ENCODE assay signal across 13 cellular contexts in genomic region chr2:201196803-201197202, GRCh38. TPM values are rescaled to one million over a fixed set of nuclear protein-coding genes. Genes with fewer than 3 reads are reported as not detected.
DNase-seq lines count a peak whose midpoint lies in the region; ATAC-seq and TF ChIP-seq lines count a peak whose summit lies in the region.
"Had no signal": no experiment of that assay in that cellular context is flagged by ENCODE, and none has a peak within 500 bp of the region (broad histone marks: within the 10 kb centered on the region; RNA-seq: fewer than 3 reads in every experiment).

No MANE protein-coding gene starts in this region.

- ATAC-seq in activated CD8-positive, alpha-beta memory T cell treated with anti-CD3 and anti-CD28 coated beads, Interleukin-2, amount 10 ng/mL, durations not matched to agents 7 days and 5 days, result no peak
- ATAC-seq in CD4-positive, CD25-positive, alpha-beta regulatory T cell (ENCODE audit: low read depth in 2 of 2), result no peak
- ATAC-seq in upper lobe of right lung, result no peak

- peak overlapping the region; percentile 29 for H3K27ac Mint-ChIP-seq in activated CD8-positive, alpha-beta memory T cell treated with anti-CD3 and anti-CD28 coated beads, Interleukin-2, amount 10 ng/mL, durations not matched to agents 7 days and 5 days
- peak overlapping the region in 2 of 3 donors; percentile 45 to 89 for H3K27ac Mint-ChIP-seq in CD4-positive, CD25-positive, alpha-beta regulatory T cell
- H3K27ac Mint-ChIP-seq in immature natural killer cell, result peak overlapping the region; percentile 87 to 98 (median 93)

- H3K36me3 ChIP-seq in CD4-positive, CD25-positive, alpha-beta regulatory T cell (ENCODE audit: control insufficient read depth, insufficient read depth, low read length), result peaks cover 12% of the 10 kb centered on the region
- peaks cover 0 to 43% of the 10 kb centered on the region in 2 experiments; a peak in 1 of 3 replicates for H3K36me3 ChIP-seq in HEK293 (ENCODE audit: control insufficient read depth in 2 of 2, insufficient read depth in 1 of 2, low read length in 2 of 2)
- peaks cover 66% of the 10 kb centered on the region for H3K36me3 ChIP-seq in upper lobe of right lung

- no peaks in the 10 kb centered on the region for H3K27me3 Mint-ChIP-seq in activated CD8-positive, alpha-beta memory T cell treated with anti-CD3 and anti-CD28 coated beads, Interleukin-2, amount 10 ng/mL, durations not matched to agents 7 days and 5 days
- no peaks in the 10 kb centered on the region for H3K27me3 Mint-ChIP-seq in CD4-positive, CD25-positive, alpha-beta regulatory T cell
- peaks cover 0 to 5% (median 0%) of the 10 kb centered on the region in 3 donors for H3K27me3 Mint-ChIP-seq in immature natural killer cell (ENCODE audit: low read depth in 3 of 3)

- H3K4me3 Mint-ChIP-seq in activated CD8-positive, alpha-beta memory T cell treated with anti-CD3 and anti-CD28 coated beads, Interleukin-2, amount 10 ng/mL, durations not matched to agents 7 days and 5 days, result no peak overlapping the region
- no peak overlapping the region for H3K4me3 Mint-ChIP-seq in CD4-positive, CD25-positive, alpha-beta regulatory T cell
- peak overlapping the region; percentile 30 to 79 (median 69) for H3K4me3 Mint-ChIP-seq in immature natural killer cell

- H3K27me3 ChIP-seq in CD4-positive, CD25-positive, alpha-beta regulatory T cell (ENCODE audit: control insufficient read depth, insufficient read depth, low read length), result no peaks in the 10 kb centered on the region
- H3K27me3 ChIP-seq in upper lobe of right lung, result no peaks in the 10 kb centered on the region
- H3K27me3 ChIP-seq: BLaER1 treated with 17β-estradiol and CSF1 and Interleukin-3, amounts not matched to agents 10 nM and 100 nM had no signal

- H3K9me3 Mint-ChIP-seq in activated CD8-positive, alpha-beta memory T cell treated with anti-CD3 and anti-CD28 coated beads, Interleukin-2, amount 10 ng/mL, durations not matched to agents 7 days and 5 days (ENCODE audit: low read depth), result no peaks in the 10 kb centered on the region
- peaks cover 0 to 4% (median 0%) of the 10 kb centered on the region in 7 donors for H3K9me3 Mint-ChIP-seq in CD4-positive, CD25-positive, alpha-beta regulatory T cell
- H3K9me3 Mint-ChIP-seq in immature natural killer cell, result no peaks in the 10 kb centered on the region

- H3K4me1 ChIP-seq in CD4-positive, CD25-positive, alpha-beta regulatory T cell (ENCODE audit: control insufficient read depth, insufficient read depth, low read length, poor library complexity, severe bottlenecking), result peaks cover 39% of the 10 kb centered on the region
- H3K4me1 ChIP-seq in HEK293 (ENCODE audit: control insufficient read depth, insufficient read depth, low read length) (no peaks in the 10 kb centered on the region), upper lobe of right lung (peaks cover 9% of the 10 kb centered on the region)

- intact Hi-C loops in upper lobe of right lung (cut with DNase I), result no loop called here

- no peak overlapping the region for H3K27ac ChIP-seq in CD4-positive, CD25-positive, alpha-beta regulatory T cell (ENCODE audit: insufficient read depth, low read length, poor library complexity, severe bottlenecking)
- H3K27ac ChIP-seq in HEK293 (ENCODE audit: extremely low read depth, low read depth, low read length) (no peak overlapping the region), upper lobe of right lung (no peak overlapping the region)
- H3K27ac ChIP-seq: GM23248 had no signal

- H3K9me3 ChIP-seq in CD4-positive, CD25-positive, alpha-beta regulatory T cell (ENCODE audit: control insufficient read depth in 2 of 2, low read length in 2 of 2), result no peaks in the 10 kb centered on the region
- H3K9me3 ChIP-seq in HEK293 (ENCODE audit: control insufficient read depth, insufficient read depth, low read depth, low read length) (no peaks in the 10 kb centered on the region), upper lobe of right lung (no peaks in the 10 kb centered on the region)

- CTCF ChIA-PET in activated CD8-positive, alpha-beta memory T cell treated with anti-CD3 and anti-CD28 coated beads, Interleukin-2, amount 10 ng/mL, durations not matched to agents 7 days and 5 days (lab: Charles Lee), result interaction anchor here (3.1 to 7.4 kb wide), 2 partner anchors 20 to 36 kb away, joined by 13 to 75 read pairs; no protein-coding TSS in a partner anchor
- CTCF ChIA-PET in HEK293 (lab: Yijun Ruan, JAX), result interaction anchor here (0.9 to 1.7 kb wide), 5 partner anchors 14 to 233 kb away, joined by 3 to 10 read pairs (median 5); partner anchors contain the start of genes CASP10 and ORC2

- POLR2A ChIA-PET in HEK293 (lab: Yijun Ruan, JAX), result interaction anchor here (0.6 kb wide), 1 partner anchor 244 kb away, joined by 5 read pairs; no protein-coding TSS in a partner anchor

- peaks cover 61% of the 10 kb centered on the region for H3K36me3 Mint-ChIP-seq in activated CD8-positive, alpha-beta memory T cell treated with anti-CD3 and anti-CD28 coated beads, Interleukin-2, amount 10 ng/mL, durations not matched to agents 7 days and 5 days
- H3K36me3 Mint-ChIP-seq in CD4-positive, CD25-positive, alpha-beta regulatory T cell, result peaks cover 34% of the 10 kb centered on the region
- peaks cover 35 to 54% (median 40%) of the 10 kb centered on the region in 3 donors for H3K36me3 Mint-ChIP-seq in immature natural killer cell

- TF ChIP-seq CTCF in HEK293 (tag by site-specific recombination; IDR thresholded peaks at IDR 0.05), result no peak
- TF ChIP-seq CTCF in upper lobe of right lung (IDR thresholded peaks at IDR 0.05), result no peak

- peaks cover 52% of the 10 kb centered on the region for H3K4me1 Mint-ChIP-seq in activated CD8-positive, alpha-beta memory T cell treated with anti-CD3 and anti-CD28 coated beads, Interleukin-2, amount 10 ng/mL, durations not matched to agents 7 days and 5 days
- H3K4me1 Mint-ChIP-seq in CD4-positive, CD25-positive, alpha-beta regulatory T cell, result peaks cover 21 to 53% (median 42%) of the 10 kb centered on the region in 4 donors
- peaks cover 71 to 89% of the 10 kb centered on the region in 2 donors for H3K4me1 Mint-ChIP-seq in immature natural killer cell

- no peak overlapping the region for H3K4me3 ChIP-seq in CD4-positive, CD25-positive, alpha-beta regulatory T cell (ENCODE audit: low read depth, low read length)
- H3K4me3 ChIP-seq in HEK293 (ENCODE audit: low read depth, low read length) (no peak overlapping the region), upper lobe of right lung (no peak overlapping the region)
- H3K4me3 ChIP-seq: BLaER1 treated with 17β-estradiol and CSF1 and Interleukin-3, amounts not matched to agents 10 nM and 100 nM; GM23248 had no signal

- no peak for DNase-seq in activated CD8-positive, alpha-beta memory T cell treated with anti-CD3 and anti-CD28 coated beads, Interleukin-2, amount 10 ng/mL, durations not matched to agents 7 days and 5 days
- DNase-seq in activated CD8-positive, alpha-beta memory T cell treated with anti-CD3 and anti-CD28 coated beads for 24 hours, result no peak
- no peak for DNase-seq in CD4-positive, CD25-positive, alpha-beta regulatory T cell
- DNase-seq in immature natural killer cell, result no peak
- DNase-seq in upper lobe of right lung, result no peak
- no peak for DNase-seq in KG1 (lab: John Stamatoyannopoulos, UW)
- DNase-seq in kidney tubule cell (ENCODE audit: low spot score), result no peak
- DNase-seq: 8988T, ACHN, GM23248, IMR-90 had no signal

TF ChIP-seq in HEK293, 187 proteins besides CTCF, POLR2A, EP300 and RAD21:
- TF ChIP-seq ZNF146 (tag by site-specific recombination; IDR thresholded peaks at IDR 0.05) (peak; percentile 54), ZNF664 (tag by site-specific recombination; IDR thresholded peaks at IDR 0.05) (0 out of 2 replicates have a peak, but pooled peaks have one; percentile 31), ZNF394 (tag by site-specific recombination; IDR thresholded peaks at IDR 0.05; ENCODE audit: borderline replicate concordance) (no peak), ZBTB26 (tag by site-specific recombination; optimal IDR thresholded peaks at IDR 0.05) (no peak), ZIC2 (tag by site-specific recombination; IDR thresholded peaks at IDR 0.05) (no peak), ZNF76 (tag by site-specific recombination; IDR thresholded peaks at IDR 0.05; ENCODE audit: borderline replicate concordance, low read depth) (no peak), ZNF398 (tag by site-specific recombination; IDR thresholded peaks at IDR 0.05) (no peak)
TF ChIP-seq in HEK293: peak in this region for 2.

RNA-seq across cellular contexts. Expression of gene CASP10, which starts 13.9 kb away (rescaled TPM):
- 10 to 100 TPM; 26.6 to 37.4 TPM for total RNA-seq in activated CD8-positive, alpha-beta memory T cell treated with anti-CD3 and anti-CD28 coated beads, Interleukin-2, amount 10 ng/mL, durations not matched to agents 7 days and 5 days
- total RNA-seq in CD4-positive, CD25-positive, alpha-beta regulatory T cell, result 15.1 TPM
- polyA plus RNA-seq in CD4-positive, CD25-positive, alpha-beta regulatory T cell, result 1 to 10 TPM; 4.4 to 7.1 (median 5.6) TPM
- 10 to 100 TPM; 13.5 to 37.4 (median 19.8) TPM for polyA plus RNA-seq in immature natural killer cell
- total RNA-seq in upper lobe of right lung, result 31.6 TPM

Comparison
In these comparisons a context has a peak if more than half of its experiments do, and no peak if none do; other contexts are left out.
1. H3K27ac Mint-ChIP-seq: peak in every context shown above with its lines; median percentile 93 in immature natural killer cell; 67 in CD4-positive, CD25-positive, alpha-beta regulatory T cell; 29 in activated CD8-positive, alpha-beta memory T cell treated with anti-CD3 and anti-CD28 coated beads, Interleukin-2, amount 10 ng/mL, durations not matched to agents 7 days and 5 days.
2. H3K4me3 Mint-ChIP-seq: peak in immature natural killer cell (5 of 5); none in activated CD8-positive, alpha-beta memory T cell treated with anti-CD3 and anti-CD28 coated beads, Interleukin-2, amount 10 ng/mL, durations not matched to agents 7 days and 5 days (single experiment) and CD4-positive, CD25-positive, alpha-beta regulatory T cell (0 of 4).